ENCODE assay signal across 8 cellular contexts in genomic region chr17:44203731-44204452, GRCh38. TPM values are rescaled to one million over a fixed set of nuclear protein-coding genes. Genes with fewer than 3 reads are reported as not detected.
DNase-seq lines count a peak whose midpoint lies in the region; ATAC-seq and TF ChIP-seq lines count a peak whose summit lies in the region.

No MANE protein-coding gene starts in this region.

- intact Hi-C loops in Calu3 (cut with micrococcal nuclease; ENCODE audit: unreplicated experiment), result loop anchor here (5.0 kb wide), 1 partner anchor 143 kb away; the partner anchor contains the start of gene GRN
- intact Hi-C loops in Panc1 (cut with micrococcal nuclease; ENCODE audit: unreplicated experiment), result no loop called here
- intact Hi-C loops in stomach (cut with DNase I; ENCODE audit: low total_unique reads), result no loop called here

- no peak for TF ChIP-seq EP300 in stomach (IDR thresholded peaks at IDR 0.05)

- POLR2A ChIA-PET in Panc1 (lab: Charles Lee), result no interaction called here

- H3K4me3 ChIP-seq in Panc1 (ENCODE audit: low read depth in 2 of 2, low read length in 2 of 2), result no peak overlapping the region
- H3K4me3 ChIP-seq in stomach, result no peak overlapping the region

- no peaks in the 10 kb centered on the region for H3K27me3 Mint-ChIP-seq in Calu3 (ENCODE audit: unreplicated experiment)
- no peaks in the 10 kb centered on the region for H3K27me3 Mint-ChIP-seq in activated naive CD4-positive, alpha-beta T cell treated with anti-CD3 and anti-CD28 coated beads, Interleukin-2, amount 50 U/mL, for 24 hours

- DNase-seq in Calu3, result peak; percentile 58
- peak; percentile 48 for DNase-seq in HCEC 1CT
- no peak for DNase-seq in Panc1 (ENCODE audit: low read depth, low spot score)
- peak; percentile 64 for DNase-seq in iPS-NIHi11 (ENCODE audit: low spot score)
- DNase-seq in stomach, result no peak
- DNase-seq in 8988T, result no peak
- no peak for DNase-seq in GOT3 (lab: John Stamatoyannopoulos, UW)

- H3K9me3 ChIP-seq in Panc1 (ENCODE audit: control insufficient read depth, insufficient read depth, low read depth, low read length), result no peaks in the 10 kb centered on the region
- no peaks in the 10 kb centered on the region for H3K9me3 ChIP-seq in stomach

- H3K4me3 Mint-ChIP-seq in Calu3 (ENCODE audit: low read depth, unreplicated experiment), result no peak overlapping the region
- H3K4me3 Mint-ChIP-seq in activated naive CD4-positive, alpha-beta T cell treated with anti-CD3 and anti-CD28 coated beads, Interleukin-2, amount 50 U/mL, for 24 hours, result no peak overlapping the region

- H3K36me3 Mint-ChIP-seq in Calu3 (ENCODE audit: insufficient read depth, unreplicated experiment), result peaks cover 49% of the 10 kb centered on the region
- H3K36me3 Mint-ChIP-seq in activated naive CD4-positive, alpha-beta T cell treated with anti-CD3 and anti-CD28 coated beads, Interleukin-2, amount 50 U/mL, for 24 hours, result peaks cover 5% of the 10 kb centered on the region

- H3K27ac ChIP-seq in Panc1 (ENCODE audit: low read length), result no peak overlapping the region
- peak overlapping the region in 2 of 5 donors; percentile 3 to 17 for H3K27ac ChIP-seq in stomach

- BruUV-seq in Calu3 (replicated peaks; lab: Mats Ljungman, UMichigan) (no TSS peak), Panc1 (replicated peaks; lab: Mats Ljungman, UMichigan) (no TSS peak)

- in situ Hi-C loops in Panc1 (cut with HindIII; ENCODE audit: low pct_unique_long_range_greater_than_20kb, low sequenced_read_pairs), result no loop called here

- no peaks in the 10 kb centered on the region for H3K27me3 ChIP-seq in Panc1 (ENCODE audit: control insufficient read depth, insufficient read depth, low read length)
- H3K27me3 ChIP-seq in stomach, result no peaks in the 10 kb centered on the region

- peaks cover 39% of the 10 kb centered on the region for H3K4me1 Mint-ChIP-seq in Calu3 (ENCODE audit: low read depth, unreplicated experiment)
- H3K4me1 Mint-ChIP-seq in activated naive CD4-positive, alpha-beta T cell treated with anti-CD3 and anti-CD28 coated beads, Interleukin-2, amount 50 U/mL, for 24 hours, result peaks cover 45% of the 10 kb centered on the region

- peak overlapping the region; percentile 2 for H3K27ac Mint-ChIP-seq in Calu3 (ENCODE audit: unreplicated experiment)
- peak overlapping the region; percentile 60 for H3K27ac Mint-ChIP-seq in activated naive CD4-positive, alpha-beta T cell treated with anti-CD3 and anti-CD28 coated beads, Interleukin-2, amount 50 U/mL, for 24 hours

- ATAC-seq in Panc1, result no peak

- TF ChIP-seq CTCF in Calu3 (IDR thresholded peaks at IDR 0.05; ENCODE audit: unreplicated experiment) (peak; percentile 85), Panc1 (IDR thresholded peaks at IDR 0.05) (peak; percentile 81), stomach (IDR thresholded peaks at IDR 0.05) (peak in 5 of 7 experiments; percentile 31 to 57 (median 53))

- no peaks in the 10 kb centered on the region for H3K9me3 Mint-ChIP-seq in Calu3 (ENCODE audit: low read depth, unreplicated experiment)
- no peaks in the 10 kb centered on the region for H3K9me3 Mint-ChIP-seq in activated naive CD4-positive, alpha-beta T cell treated with anti-CD3 and anti-CD28 coated beads, Interleukin-2, amount 50 U/mL, for 24 hours

- WGBS in stomach, 5 donors, result 55 to 57% (median 55%) methylated on average over 9 of the region's 9 CpGs

- no peaks in the 10 kb centered on the region; the same call in 1 of the 2 replicates for H3K36me3 ChIP-seq in Panc1 (ENCODE audit: control insufficient read depth, insufficient read depth, low read length)
- peaks cover 25 to 30% (median 27%) of the 10 kb centered on the region in 4 donors for H3K36me3 ChIP-seq in stomach

- CTCF ChIA-PET in Calu3 (lab: Charles Lee) (interaction anchor here (0.5 to 1.5 kb wide), 7 partner anchors 12 to 789 kb away, joined by 3 to 8 read pairs (median 4); no protein-coding TSS in a partner anchor), Panc1 (lab: Charles Lee) (no interaction called here)

- H3K4me1 ChIP-seq in Panc1 (ENCODE audit: control insufficient read depth, insufficient read depth, low read length), result peaks cover 14% of the 10 kb centered on the region
- peaks cover 13 to 42% (median 20%) of the 10 kb centered on the region in 4 donors for H3K4me1 ChIP-seq in stomach

- no peak for TF ChIP-seq POLR2A in stomach (IDR thresholded peaks at IDR 0.05)

RNA-seq across cellular contexts. Expression of gene ATXN7L3, which starts 4.2 kb away (rescaled TPM):
- total RNA-seq in Calu3 (2022), result 93.1 and 112 TPM in 2 replicates
- 69.8 TPM for total RNA-seq in Panc1 (2021; ENCODE audit: unreplicated experiment)
- 57.4 TPM for polyA plus RNA-seq in Panc1 (2012; ENCODE audit: insufficient read length)
- total RNA-seq in stomach, result 10 to 100 TPM; 11.1 to 57.4 (median 43.7) TPM
- 10 to 100 TPM; 21.0 to 29.9 (median 29.2) TPM for polyA plus RNA-seq in stomach

RNA-seq across cellular contexts. Expression of gene UBTF, which starts 15.6 kb away (rescaled TPM):
- total RNA-seq in Calu3 (2022) (92.1 and 94.2 TPM in 2 replicates), Panc1 (2021; ENCODE audit: unreplicated experiment) (116 TPM), stomach (100 to 1,000 TPM in 2 of 5 donors, 10 to 100 TPM in 3; 35.8 to 198 (median 59.4) TPM)
- 100.0 TPM for polyA plus RNA-seq in Panc1 (2012; ENCODE audit: insufficient read length)
- polyA plus RNA-seq in stomach, result 10 to 100 TPM; 25.5 to 28.8 (median 27.4) TPM

RNA-seq across cellular contexts. Expression of gene TMUB2, which starts 17.1 kb away (rescaled TPM):
- total RNA-seq in Calu3 (2022) (56.0 and 58.8 TPM in 2 replicates), Panc1 (2021; ENCODE audit: unreplicated experiment) (30.7 TPM), stomach (10 to 100 TPM; 10.7 to 62.4 (median 16.2) TPM)
- polyA plus RNA-seq in Panc1 (2012; ENCODE audit: insufficient read length), result 31.4 TPM
- 10 to 100 TPM; 16.2 to 37.8 (median 16.5) TPM for polyA plus RNA-seq in stomach

RNA-seq across cellular contexts. Expression of gene ASB16, which starts 33.4 kb away (rescaled TPM):
- total RNA-seq in Calu3 (2022), result 0.19 TPM in 1 of 2 replicates, not detected in the other
- total RNA-seq in Panc1 (2021; ENCODE audit: unreplicated experiment), result not detected
- 1.5 TPM for polyA plus RNA-seq in Panc1 (2012; ENCODE audit: insufficient read length)
- under 1 TPM in 1 of 5 donors, not detected in 4; 0.73 TPM for total RNA-seq in stomach
- under 1 TPM in 2 of 3 donors, not detected in 1; 0.30 to 0.31 TPM for polyA plus RNA-seq in stomach

Comparison
In these comparisons a context has a peak if more than half of its experiments do, and no peak if none do; other contexts are left out.
1. DNase-seq: peak in Calu3 (single experiment), HCEC 1CT (single experiment) and iPS-NIHi11 (single experiment); none in Panc1 (single experiment), stomach (single experiment), 8988T (single experiment) and GOT3 (single experiment).
2. Peak in every context shown above with its lines, with median percentiles within 50 percentile points of each other: CTCF ChIP-seq.